In the genomic region with DNA sequence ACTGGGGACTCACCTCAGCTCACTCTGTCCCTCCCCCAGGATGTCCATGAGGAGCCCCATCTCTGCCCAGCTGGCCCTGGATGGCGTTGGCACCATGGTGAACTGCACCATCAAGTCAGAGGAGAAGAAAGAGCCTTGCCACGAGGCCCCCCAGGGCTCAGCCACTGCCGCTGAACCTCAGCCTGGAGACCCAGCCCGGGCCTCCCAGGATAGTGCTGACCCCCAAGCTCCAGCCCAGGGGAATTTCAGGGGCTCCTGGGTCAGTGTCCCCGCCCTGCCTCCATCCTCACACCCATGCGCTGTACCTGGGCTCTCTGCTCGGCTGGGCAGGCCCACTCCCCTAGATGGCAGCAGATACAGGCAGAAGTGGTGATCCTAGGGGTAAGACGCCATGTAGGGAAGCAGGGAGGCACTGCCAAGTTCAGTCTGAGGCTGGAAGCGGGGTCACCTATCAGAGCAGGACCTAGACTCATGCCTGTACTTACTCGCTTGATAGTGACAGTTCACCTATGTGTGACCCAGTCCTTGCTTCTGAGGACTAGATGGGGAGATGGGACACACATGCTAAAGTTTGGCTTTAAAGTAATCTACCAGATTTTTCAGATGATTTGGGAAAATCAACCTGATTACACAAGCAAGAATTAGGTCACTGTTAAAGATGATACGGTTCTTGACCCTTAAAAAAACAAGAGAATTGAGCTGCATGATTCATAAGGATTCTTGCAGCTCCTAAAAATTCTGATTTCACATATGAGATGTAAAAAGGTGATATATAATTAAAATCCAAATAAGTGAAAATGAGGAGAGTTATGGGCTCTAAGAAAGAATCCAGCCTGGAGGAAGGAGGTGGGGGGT, we compare ENCODE assay signal across 22 cellular contexts. TPM values are rescaled to one million over a fixed set of nuclear protein-coding genes. Genes with fewer than 3 reads are reported as not detected.
DNase-seq lines count a peak whose midpoint lies in the region; ATAC-seq and TF ChIP-seq lines count a peak whose summit lies in the region.
"Had no signal": no experiment of that assay in that cellular context is flagged by ENCODE, and none has a peak within 500 bp of the region (broad histone marks: within the 10 kb centered on the region; RNA-seq: fewer than 3 reads in every experiment).

No MANE protein-coding gene starts in this region.

- H2AFZ ChIP-seq in DND-41 (ENCODE audit: low read depth, low read length): no peak overlapping the region
- H2AFZ ChIP-seq in Loucy (ENCODE audit: low read length): no peak overlapping the region

- H3K9me3 ChIP-seq in DND-41 (ENCODE audit: insufficient read depth, low read length, severe bottlenecking): no peaks in the 10 kb centered on the region
- no peaks in the 10 kb centered on the region for H3K9me3 ChIP-seq in Loucy (ENCODE audit: insufficient read depth, low read depth, low read length)
- H3K9me3 ChIP-seq: neutrophil, suprapubic skin had no signal

- H3K4me2 ChIP-seq in DND-41 (ENCODE audit: insufficient read depth, low read length) (no peak overlapping the region), Loucy (ENCODE audit: low read depth, low read length, poor library complexity, severe bottlenecking) (no peak overlapping the region)

- H3K9ac ChIP-seq in DND-41 (ENCODE audit: low read depth, low read length) (no peak overlapping the region), Loucy (ENCODE audit: low read depth, low read length, poor library complexity, severe bottlenecking) (no peak overlapping the region)

- H3K36me3 ChIP-seq in DND-41 (ENCODE audit: insufficient read depth, low read length) (no peaks in the 10 kb centered on the region), Loucy (ENCODE audit: insufficient read depth, low read length) (no peaks in the 10 kb centered on the region)
- H3K36me3 ChIP-seq: neutrophil had no signal

- no peaks in the 10 kb centered on the region for H4K20me1 ChIP-seq in DND-41 (ENCODE audit: insufficient read depth, low read length)
- no peaks in the 10 kb centered on the region for H4K20me1 ChIP-seq in Loucy (ENCODE audit: insufficient read depth, low read length, poor library complexity, severe bottlenecking)

- no peaks in the 10 kb centered on the region for H3K4me1 ChIP-seq in DND-41 (ENCODE audit: insufficient read depth, low read length)
- peaks cover 19% of the 10 kb centered on the region for H3K4me1 ChIP-seq in Loucy (ENCODE audit: insufficient read depth, low read length, poor library complexity, severe bottlenecking)

- no peak overlapping the region for H3K27ac ChIP-seq in DND-41 (ENCODE audit: low read length)
- H3K27ac ChIP-seq: neutrophil had no signal

- H3K9me2 ChIP-seq in Loucy (replicated peaks; ENCODE audit: low read depth, low read length): no peaks in the 10 kb centered on the region

- H3F3A ChIP-seq in Loucy (ENCODE audit: low read depth): no peaks in the 10 kb centered on the region

- peak; percentile 10 for TF ChIP-seq CTCF in DND-41 (IDR thresholded peaks at IDR 0.05; ENCODE audit: borderline replicate concordance, extremely low read depth, low read length, poor library complexity, severe bottlenecking)
- TF ChIP-seq CTCF in Loucy (conservative IDR thresholded peaks at IDR 0.05; ENCODE audit: low read length): peak; percentile 39

- H3K27me3 ChIP-seq in DND-41 (ENCODE audit: insufficient read depth, low read length, poor library complexity): no peaks in the 10 kb centered on the region
- H3K27me3 ChIP-seq in Loucy (ENCODE audit: insufficient read depth, low read length, poor library complexity, severe bottlenecking): no peaks in the 10 kb centered on the region
- H3K27me3 ChIP-seq: suprapubic skin had no signal

- H3K79me2 ChIP-seq in DND-41 (ENCODE audit: insufficient read depth, low read length): no peaks in the 10 kb centered on the region
- H3K79me2 ChIP-seq in Loucy (ENCODE audit: insufficient read depth, low read length): peaks cover 4% of the 10 kb centered on the region; the same call in 1 of the 2 replicates

- in situ Hi-C loops in G401 (cut with HindIII; ENCODE audit: low sequenced_read_pairs): no loop called here

- no peak for DNase-seq in DND-41
- peak; percentile 35 for DNase-seq in fibroblast of peridontal ligament (ENCODE audit: extremely low read depth)
- peak; percentile 28 for DNase-seq in renal cortical epithelial cell (ENCODE audit: low read depth)
- DNase-seq in G401 (ENCODE audit: low spot score): no peak
- DNase-seq in islet precursor cell: no peak
- no peak for DNase-seq in D341Med (ENCODE audit: low spot score)
- DNase-seq: activated naive CD8-positive, alpha-beta T cell treated with anti-CD3 and anti-CD28 coated beads for 36 hours; H7; MM.1S; NCI-H1436 treated with DMSO at 0.1 percent for 48 hours; NCI-H2171; NCI-H526 treated with DMSO at 0.1 percent for 48 hours; retina; stimulated activated CD4-positive, alpha-beta T cell treated with anti-CD3 and anti-CD28 coated beads, Interleukin-12 subunit alpha, Interleukin-12 subunit beta, amount 100 ng/mL, for 4 hours; stimulated activated CD8-positive, alpha-beta memory T cell treated with anti-CD3 and anti-CD28 coated beads, Interleukin-4, amount 100 ng/mL, for 48 hours; SW 1271 had no signal

- H3K4me3 ChIP-seq in DND-41 (ENCODE audit: low read depth in 1 of 2, low read length in 2 of 2): no peak overlapping the region
- H3K4me3 ChIP-seq in Loucy (ENCODE audit: low read length, poor library complexity, severe bottlenecking): no peak overlapping the region
- H3K4me3 ChIP-seq: suprapubic skin had no signal

- ATAC-seq in DND-41 (ENCODE audit: insufficient read depth, low read depth): no peak

RNA-seq across cellular contexts. Expression of a gene that starts 38.7 kb away (rescaled TPM):
- 21.7 and 22.7 TPM in 2 replicates for total RNA-seq in renal cortical epithelial cell
- 11.9 and 15.8 TPM in 2 replicates for total RNA-seq in G401 (2014; rRNA removed; shearing (Covaris generic))

RNA-seq across cellular contexts. Expression of a gene that starts 40.2 kb away (rescaled TPM):
- total RNA-seq in renal cortical epithelial cell: 3.3 and 11.5 TPM in 2 replicates
- total RNA-seq in G401 (2014; rRNA removed; shearing (Covaris generic)): 0.06 TPM in 1 of 2 replicates, not detected in the other
- total RNA-seq: activated naive CD8-positive, alpha-beta T cell treated with anti-CD3 and anti-CD28 coated beads for 36 hours had no signal

RNA-seq across cellular contexts. Expression of a gene that starts 53.0 kb away (rescaled TPM):
- not detected in 2 replicates for total RNA-seq in renal cortical epithelial cell
- not detected in 2 replicates for total RNA-seq in G401 (2014; rRNA removed; shearing (Covaris generic))
- total RNA-seq: activated naive CD8-positive, alpha-beta T cell treated with anti-CD3 and anti-CD28 coated beads for 36 hours; activated T-helper 1 cell treated with anti-CD3 and anti-CD28 coated beads, Interleukin-12 subunit alpha, Interleukin-12 subunit beta, Interleukin-2, Interleukin-4 antibody, amounts not matched to agents 30 ng/mL and 10 ng/mL and 1 ng/mL, durations not matched to agents 14 hours and 24 hours and 36 hours; cerebellum; H7; mucosa of gallbladder had no signal

Comparison
In these comparisons a context has a peak if more than half of its experiments do, and no peak if none do; other contexts are left out.
1. DNase-seq: peak in fibroblast of peridontal ligament (single experiment) and renal cortical epithelial cell (single experiment); none in DND-41 (single experiment), G401 (single experiment), islet precursor cell (single experiment) and D341Med (single experiment).